Comparison of ENCODE assay signal across 21 cellular contexts in the genomic region with DNA sequence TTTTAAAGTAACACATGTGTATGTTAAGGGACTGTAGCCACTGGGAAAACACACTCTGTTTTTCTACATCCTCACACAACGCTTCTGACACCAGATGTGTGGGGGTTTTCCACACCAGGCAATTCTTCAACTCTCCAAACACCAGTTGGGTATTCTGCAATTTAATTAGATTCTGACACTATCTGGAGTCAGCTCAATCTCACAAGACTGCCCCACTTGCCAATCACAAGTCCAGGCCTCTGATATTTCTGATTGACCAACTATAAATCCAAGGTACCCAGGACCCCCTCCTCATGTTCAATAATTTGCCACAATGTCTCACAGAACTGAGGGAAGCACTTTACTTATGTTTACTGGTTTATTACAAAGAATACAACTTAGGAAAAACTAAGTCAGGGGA.
DNase-seq lines count a peak whose midpoint lies in the region; ATAC-seq and TF ChIP-seq lines count a peak whose summit lies in the region.
"Had no signal": no experiment of that assay in that cellular context is flagged by ENCODE, and none has a peak within 500 bp of the region (broad histone marks: within the 10 kb centered on the region; RNA-seq: fewer than 3 reads in every experiment).

No MANE protein-coding gene starts in this region.

- H3K27ac ChIP-seq in OCI-LY1 (ENCODE audit: low read depth, low read length, poor library complexity, severe bottlenecking) = peak overlapping the region; percentile 95
- H3K27ac ChIP-seq: 22Rv1, BLaER1, C4-2B had no signal

- CTCF ChIA-PET in activated CD4-positive, alpha-beta memory T cell treated with anti-CD3 and anti-CD28 coated beads for 36 hours (lab: Charles Lee) = no interaction called here

- H3K4me3 ChIP-seq in OCI-LY1 (ENCODE audit: low read depth, low read length, poor library complexity, severe bottlenecking) = peak overlapping the region; percentile 24
- H3K4me3 ChIP-seq: BLaER1, GM23338 had no signal

- no peaks in the 10 kb centered on the region for H3F3A ChIP-seq in OCI-LY1 (ENCODE audit: insufficient read depth, low read length)

- peak; percentile 26 for ATAC-seq in GM18868 (IDR thresholded peaks at IDR 0.05; ENCODE audit: unreplicated experiment)
- ATAC-seq: CD8-positive, alpha-beta T cell; GM23338; HCT116 had no signal

- no peaks in the 10 kb centered on the region for H3K79me2 ChIP-seq in OCI-LY1 (ENCODE audit: insufficient read depth, low read length)

- H3K36me3 ChIP-seq in OCI-LY1 (ENCODE audit: insufficient read depth, low read length) = no peaks in the 10 kb centered on the region
- H3K36me3 ChIP-seq: BLaER1 had no signal

- intact Hi-C loops in activated CD4-positive, alpha-beta memory T cell treated with anti-CD3 and anti-CD28 coated beads for 36 hours (cut with micrococcal nuclease) = no loop called here

- no peak overlapping the region for H3K4me3 Mint-ChIP-seq in activated CD4-positive, alpha-beta memory T cell treated with anti-CD3 and anti-CD28 coated beads for 36 hours
- H3K4me3 Mint-ChIP-seq: B cell; CD4-positive, CD25-positive, alpha-beta regulatory T cell; CD8-positive, alpha-beta T cell; GM23338; H9 had no signal

- peak overlapping the region; percentile 47; the same call in 1 of the 2 replicates for H3K4me2 ChIP-seq in OCI-LY1 (ENCODE audit: low read length)
- H3K4me2 ChIP-seq: BLaER1, GM23338 had no signal

- no peaks in the 10 kb centered on the region for H3K9me3 Mint-ChIP-seq in activated CD4-positive, alpha-beta memory T cell treated with anti-CD3 and anti-CD28 coated beads for 36 hours
- H3K9me3 Mint-ChIP-seq: CD8-positive, alpha-beta T cell; GM23338; H9 had no signal

- POLR2A ChIA-PET in activated CD4-positive, alpha-beta memory T cell treated with anti-CD3 and anti-CD28 coated beads for 36 hours (lab: Charles Lee) = no interaction called here

- DNase-seq in DMS 273 (lab: John Stamatoyannopoulos, UW; ENCODE audit: unreplicated experiment) (peak; percentile 45), DMS 273 treated with DMSO at 0.1 percent for 48 hours (lab: John Stamatoyannopoulos, UW) (no peak), left kidney (ENCODE audit: low read depth, low spot score) (peak; percentile 34), MV-4-11 (lab: John Stamatoyannopoulos, UW) (no peak)
- DNase-seq in activated CD8-positive, alpha-beta memory T cell treated with anti-CD3 and anti-CD28 coated beads for 24 hours = no peak
- DNase-seq in activated CD4-positive, alpha-beta memory T cell treated with anti-CD3 and anti-CD28 coated beads for 36 hours = no peak
- DNase-seq: Caco-2; CD4-positive, CD25-positive, alpha-beta regulatory T cell; CD8-positive, alpha-beta T cell; DMS53; DMS79 treated with DMSO at 0.1 percent for 48 hours; GF-D8; H9 had no signal

- peaks cover 4% of the 10 kb centered on the region for H3K4me1 Mint-ChIP-seq in activated CD4-positive, alpha-beta memory T cell treated with anti-CD3 and anti-CD28 coated beads for 36 hours (ENCODE audit: low read depth)

- no peaks in the 10 kb centered on the region for H3K27me3 ChIP-seq in OCI-LY1 (ENCODE audit: insufficient read depth, low read length)
- H3K27me3 ChIP-seq: BLaER1 had no signal

- H2AFZ ChIP-seq in OCI-LY1 (ENCODE audit: low read length) = no peak overlapping the region
- H2AFZ ChIP-seq: GM23338 had no signal

- H3K36me3 Mint-ChIP-seq in activated CD4-positive, alpha-beta memory T cell treated with anti-CD3 and anti-CD28 coated beads for 36 hours = no peaks in the 10 kb centered on the region
- H3K36me3 Mint-ChIP-seq: CD4-positive, CD25-positive, alpha-beta regulatory T cell; CD8-positive, alpha-beta T cell had no signal

- no peak for TF ChIP-seq CTCF in OCI-LY1 (IDR thresholded peaks at IDR 0.05; ENCODE audit: low read length)

- no peak overlapping the region for H3K27ac Mint-ChIP-seq in activated CD4-positive, alpha-beta memory T cell treated with anti-CD3 and anti-CD28 coated beads for 36 hours
- H3K27ac Mint-ChIP-seq: B cell; CD4-positive, CD25-positive, alpha-beta regulatory T cell; CD8-positive, alpha-beta T cell; GM23338 had no signal

- H3K9me2 ChIP-seq in OCI-LY1 (ENCODE audit: low read depth, low read length) = no peaks in the 10 kb centered on the region

- peaks cover 9% of the 10 kb centered on the region for H3K27me3 Mint-ChIP-seq in activated CD4-positive, alpha-beta memory T cell treated with anti-CD3 and anti-CD28 coated beads for 36 hours

- no peaks in the 10 kb centered on the region for H3K9me3 ChIP-seq in OCI-LY1 (ENCODE audit: low read length)
- H3K9me3 ChIP-seq: BLaER1, Caco-2 had no signal

- no peaks in the 10 kb centered on the region for H4K20me1 ChIP-seq in OCI-LY1 (ENCODE audit: insufficient read depth, low read length)
- H4K20me1 ChIP-seq: BLaER1 had no signal

- H3K4me1 ChIP-seq in OCI-LY1 (ENCODE audit: insufficient read depth, low read length, severe bottlenecking) = peaks cover 85% of the 10 kb centered on the region

- peak overlapping the region; percentile 42; the same call in 1 of the 2 replicates for H3K9ac ChIP-seq in OCI-LY1 (ENCODE audit: low read length)
- H3K9ac ChIP-seq: BLaER1 had no signal

Comparison
In these comparisons a context has a peak if more than half of its experiments do, and no peak if none do; other contexts are left out.
1. DNase-seq: peak in DMS 273 (single experiment) and left kidney (single experiment); none in DMS 273 treated with DMSO at 0.1 percent for 48 hours (single experiment), activated CD8-positive, alpha-beta memory T cell treated with anti-CD3 and anti-CD28 coated beads for 24 hours (single experiment), MV-4-11 (single experiment) and activated CD4-positive, alpha-beta memory T cell treated with anti-CD3 and anti-CD28 coated beads for 36 hours (single experiment).